In the genomic region with DNA sequence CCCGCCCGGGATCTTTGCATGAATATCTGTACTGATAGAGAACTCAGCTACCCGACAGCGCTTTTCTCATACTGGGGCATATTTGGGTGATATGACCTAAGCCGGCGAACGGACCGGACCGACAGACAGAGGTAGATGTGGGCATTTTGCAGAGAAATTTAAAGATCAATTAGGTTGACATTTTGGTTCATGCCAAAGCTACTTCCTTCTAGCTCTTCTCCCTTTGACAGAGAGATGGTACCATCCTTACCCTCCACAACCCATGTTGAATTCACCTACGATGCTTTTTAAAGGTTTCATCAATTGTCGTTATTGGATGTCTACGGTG, we compare ENCODE assay signal across 1 cellular context.
TF ChIP-seq lines count a peak whose summit lies in the region.

No MANE protein-coding gene starts in this region.

TF ChIP-seq in K562, 482 proteins besides CTCF, POLR2A, EP300 and RAD21 (continued from another document):
- TF ChIP-seq, protein P1, sequence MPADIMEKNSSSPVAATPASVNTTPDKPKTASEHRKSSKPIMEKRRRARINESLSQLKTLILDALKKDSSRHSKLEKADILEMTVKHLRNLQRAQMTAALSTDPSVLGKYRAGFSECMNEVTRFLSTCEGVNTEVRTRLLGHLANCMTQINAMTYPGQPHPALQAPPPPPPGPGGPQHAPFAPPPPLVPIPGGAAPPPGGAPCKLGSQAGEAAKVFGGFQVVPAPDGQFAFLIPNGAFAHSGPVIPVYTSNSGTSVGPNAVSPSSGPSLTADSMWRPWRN (IDR thresholded peaks at IDR 0.05; ENCODE audit: low read depth), result peak; percentile 4; the same call in 1 of the 2 replicates
- TF ChIP-seq, protein P2, sequence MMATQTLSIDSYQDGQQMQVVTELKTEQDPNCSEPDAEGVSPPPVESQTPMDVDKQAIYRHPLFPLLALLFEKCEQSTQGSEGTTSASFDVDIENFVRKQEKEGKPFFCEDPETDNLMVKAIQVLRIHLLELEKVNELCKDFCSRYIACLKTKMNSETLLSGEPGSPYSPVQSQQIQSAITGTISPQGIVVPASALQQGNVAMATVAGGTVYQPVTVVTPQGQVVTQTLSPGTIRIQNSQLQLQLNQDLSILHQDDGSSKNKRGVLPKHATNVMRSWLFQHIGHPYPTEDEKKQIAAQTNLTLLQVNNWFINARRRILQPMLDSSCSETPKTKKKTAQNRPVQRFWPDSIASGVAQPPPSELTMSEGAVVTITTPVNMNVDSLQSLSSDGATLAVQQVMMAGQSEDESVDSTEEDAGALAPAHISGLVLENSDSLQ (IDR thresholded peaks at IDR 0.05), result no peak
- TF ChIP-seq, protein P3, sequence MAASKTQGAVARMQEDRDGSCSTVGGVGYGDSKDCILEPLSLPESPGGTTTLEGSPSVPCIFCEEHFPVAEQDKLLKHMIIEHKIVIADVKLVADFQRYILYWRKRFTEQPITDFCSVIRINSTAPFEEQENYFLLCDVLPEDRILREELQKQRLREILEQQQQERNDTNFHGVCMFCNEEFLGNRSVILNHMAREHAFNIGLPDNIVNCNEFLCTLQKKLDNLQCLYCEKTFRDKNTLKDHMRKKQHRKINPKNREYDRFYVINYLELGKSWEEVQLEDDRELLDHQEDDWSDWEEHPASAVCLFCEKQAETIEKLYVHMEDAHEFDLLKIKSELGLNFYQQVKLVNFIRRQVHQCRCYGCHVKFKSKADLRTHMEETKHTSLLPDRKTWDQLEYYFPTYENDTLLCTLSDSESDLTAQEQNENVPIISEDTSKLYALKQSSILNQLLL (CRISPR knock-in tag; IDR thresholded peaks at IDR 0.05; ENCODE audit: borderline replicate concordance), result no peak
- TF ChIP-seq SIN3A (IDR thresholded peaks at IDR 0.05; ENCODE audit: borderline replicate concordance in 2 of 2, control insufficient read depth in 1 of 2, low read depth in 2 of 2, low read length in 2 of 2) (peak in 1 of 2 experiments; percentile 1; a peak in 1 of 4 replicates), GTF2A2 (tag; IDR thresholded peaks at IDR 0.05) (0 out of 2 replicates have a peak, but pooled peaks have one; percentile 7), ZC3H4 (CRISPR knock-in tag; IDR thresholded peaks at IDR 0.05; ENCODE audit: borderline replicate concordance) (0 out of 2 replicates have a peak, but pooled peaks have one; percentile 50), ZNF212 (CRISPR knock-in tag; IDR thresholded peaks at IDR 0.05) (no peak), NFRKB (IDR thresholded peaks at IDR 0.05; ENCODE audit: low read depth) (0 out of 2 replicates have a peak, but pooled peaks have one; percentile 8), ZNF431 (CRISPR knock-in tag; IDR thresholded peaks at IDR 0.05) (peak; percentile 55; the same call in 1 of the 2 replicates), NR1H2 (CRISPR knock-in tag; IDR thresholded peaks at IDR 0.05) (0 out of 2 replicates have a peak, but pooled peaks have one; percentile 40), POLR2H (tag; IDR thresholded peaks at IDR 0.05; ENCODE audit: low read depth) (no peak), HMG20A (CRISPR knock-in tag; conservative IDR thresholded peaks at IDR 0.05) (no peak), PTRF (tag; IDR thresholded peaks at IDR 0.05) (no peak), CREB1 (IDR thresholded peaks at IDR 0.05) (no peak), CREB1 (CRISPR knock-in tag; IDR thresholded peaks at IDR 0.05) (no peak), MED1 (CRISPR knock-in tag; IDR thresholded peaks at IDR 0.05; ENCODE audit: borderline replicate concordance) (no peak), ERF (CRISPR knock-in tag; IDR thresholded peaks at IDR 0.05) (0 out of 2 replicates have a peak, but pooled peaks have one; percentile 66), GATA2 (CRISPR knock-in tag; IDR thresholded peaks at IDR 0.05) (no peak), U2AF2 (optimal IDR thresholded peaks at IDR 0.05; ENCODE audit: low read depth, low read length) (no peak), HDAC2 (IDR thresholded peaks at IDR 0.05) (0 out of 2 replicates have a peak, but pooled peaks have one; percentile 4), NFIX (CRISPR knock-in tag; IDR thresholded peaks at IDR 0.05; ENCODE audit: low read depth) (no peak), ZBTB17 (CRISPR knock-in tag; IDR thresholded peaks at IDR 0.05) (no peak), ZNF217 (CRISPR knock-in tag; IDR thresholded peaks at IDR 0.05) (no peak)
- TF ChIP-seq, protein P4, sequence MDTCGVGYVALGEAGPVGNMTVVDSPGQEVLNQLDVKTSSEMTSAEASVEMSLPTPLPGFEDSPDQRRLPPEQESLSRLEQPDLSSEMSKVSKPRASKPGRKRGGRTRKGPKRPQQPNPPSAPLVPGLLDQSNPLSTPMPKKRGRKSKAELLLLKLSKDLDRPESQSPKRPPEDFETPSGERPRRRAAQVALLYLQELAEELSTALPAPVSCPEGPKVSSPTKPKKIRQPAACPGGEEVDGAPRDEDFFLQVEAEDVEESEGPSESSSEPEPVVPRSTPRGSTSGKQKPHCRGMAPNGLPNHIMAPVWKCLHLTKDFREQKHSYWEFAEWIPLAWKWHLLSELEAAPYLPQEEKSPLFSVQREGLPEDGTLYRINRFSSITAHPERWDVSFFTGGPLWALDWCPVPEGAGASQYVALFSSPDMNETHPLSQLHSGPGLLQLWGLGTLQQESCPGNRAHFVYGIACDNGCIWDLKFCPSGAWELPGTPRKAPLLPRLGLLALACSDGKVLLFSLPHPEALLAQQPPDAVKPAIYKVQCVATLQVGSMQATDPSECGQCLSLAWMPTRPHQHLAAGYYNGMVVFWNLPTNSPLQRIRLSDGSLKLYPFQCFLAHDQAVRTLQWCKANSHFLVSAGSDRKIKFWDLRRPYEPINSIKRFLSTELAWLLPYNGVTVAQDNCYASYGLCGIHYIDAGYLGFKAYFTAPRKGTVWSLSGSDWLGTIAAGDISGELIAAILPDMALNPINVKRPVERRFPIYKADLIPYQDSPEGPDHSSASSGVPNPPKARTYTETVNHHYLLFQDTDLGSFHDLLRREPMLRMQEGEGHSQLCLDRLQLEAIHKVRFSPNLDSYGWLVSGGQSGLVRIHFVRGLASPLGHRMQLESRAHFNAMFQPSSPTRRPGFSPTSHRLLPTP (IDR thresholded peaks at IDR 0.05; ENCODE audit: borderline replicate concordance, extremely low read depth, insufficient read length), result no peak
- TF ChIP-seq, protein P5, sequence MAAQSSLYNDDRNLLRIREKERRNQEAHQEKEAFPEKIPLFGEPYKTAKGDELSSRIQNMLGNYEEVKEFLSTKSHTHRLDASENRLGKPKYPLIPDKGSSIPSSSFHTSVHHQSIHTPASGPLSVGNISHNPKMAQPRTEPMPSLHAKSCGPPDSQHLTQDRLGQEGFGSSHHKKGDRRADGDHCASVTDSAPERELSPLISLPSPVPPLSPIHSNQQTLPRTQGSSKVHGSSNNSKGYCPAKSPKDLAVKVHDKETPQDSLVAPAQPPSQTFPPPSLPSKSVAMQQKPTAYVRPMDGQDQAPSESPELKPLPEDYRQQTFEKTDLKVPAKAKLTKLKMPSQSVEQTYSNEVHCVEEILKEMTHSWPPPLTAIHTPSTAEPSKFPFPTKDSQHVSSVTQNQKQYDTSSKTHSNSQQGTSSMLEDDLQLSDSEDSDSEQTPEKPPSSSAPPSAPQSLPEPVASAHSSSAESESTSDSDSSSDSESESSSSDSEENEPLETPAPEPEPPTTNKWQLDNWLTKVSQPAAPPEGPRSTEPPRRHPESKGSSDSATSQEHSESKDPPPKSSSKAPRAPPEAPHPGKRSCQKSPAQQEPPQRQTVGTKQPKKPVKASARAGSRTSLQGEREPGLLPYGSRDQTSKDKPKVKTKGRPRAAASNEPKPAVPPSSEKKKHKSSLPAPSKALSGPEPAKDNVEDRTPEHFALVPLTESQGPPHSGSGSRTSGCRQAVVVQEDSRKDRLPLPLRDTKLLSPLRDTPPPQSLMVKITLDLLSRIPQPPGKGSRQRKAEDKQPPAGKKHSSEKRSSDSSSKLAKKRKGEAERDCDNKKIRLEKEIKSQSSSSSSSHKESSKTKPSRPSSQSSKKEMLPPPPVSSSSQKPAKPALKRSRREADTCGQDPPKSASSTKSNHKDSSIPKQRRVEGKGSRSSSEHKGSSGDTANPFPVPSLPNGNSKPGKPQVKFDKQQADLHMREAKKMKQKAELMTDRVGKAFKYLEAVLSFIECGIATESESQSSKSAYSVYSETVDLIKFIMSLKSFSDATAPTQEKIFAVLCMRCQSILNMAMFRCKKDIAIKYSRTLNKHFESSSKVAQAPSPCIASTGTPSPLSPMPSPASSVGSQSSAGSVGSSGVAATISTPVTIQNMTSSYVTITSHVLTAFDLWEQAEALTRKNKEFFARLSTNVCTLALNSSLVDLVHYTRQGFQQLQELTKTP (IDR thresholded peaks at IDR 0.05; ENCODE audit: low read depth in 1 of 2, partially characterized antibody in 2 of 2), result no peak
- TF ChIP-seq, protein P6, sequence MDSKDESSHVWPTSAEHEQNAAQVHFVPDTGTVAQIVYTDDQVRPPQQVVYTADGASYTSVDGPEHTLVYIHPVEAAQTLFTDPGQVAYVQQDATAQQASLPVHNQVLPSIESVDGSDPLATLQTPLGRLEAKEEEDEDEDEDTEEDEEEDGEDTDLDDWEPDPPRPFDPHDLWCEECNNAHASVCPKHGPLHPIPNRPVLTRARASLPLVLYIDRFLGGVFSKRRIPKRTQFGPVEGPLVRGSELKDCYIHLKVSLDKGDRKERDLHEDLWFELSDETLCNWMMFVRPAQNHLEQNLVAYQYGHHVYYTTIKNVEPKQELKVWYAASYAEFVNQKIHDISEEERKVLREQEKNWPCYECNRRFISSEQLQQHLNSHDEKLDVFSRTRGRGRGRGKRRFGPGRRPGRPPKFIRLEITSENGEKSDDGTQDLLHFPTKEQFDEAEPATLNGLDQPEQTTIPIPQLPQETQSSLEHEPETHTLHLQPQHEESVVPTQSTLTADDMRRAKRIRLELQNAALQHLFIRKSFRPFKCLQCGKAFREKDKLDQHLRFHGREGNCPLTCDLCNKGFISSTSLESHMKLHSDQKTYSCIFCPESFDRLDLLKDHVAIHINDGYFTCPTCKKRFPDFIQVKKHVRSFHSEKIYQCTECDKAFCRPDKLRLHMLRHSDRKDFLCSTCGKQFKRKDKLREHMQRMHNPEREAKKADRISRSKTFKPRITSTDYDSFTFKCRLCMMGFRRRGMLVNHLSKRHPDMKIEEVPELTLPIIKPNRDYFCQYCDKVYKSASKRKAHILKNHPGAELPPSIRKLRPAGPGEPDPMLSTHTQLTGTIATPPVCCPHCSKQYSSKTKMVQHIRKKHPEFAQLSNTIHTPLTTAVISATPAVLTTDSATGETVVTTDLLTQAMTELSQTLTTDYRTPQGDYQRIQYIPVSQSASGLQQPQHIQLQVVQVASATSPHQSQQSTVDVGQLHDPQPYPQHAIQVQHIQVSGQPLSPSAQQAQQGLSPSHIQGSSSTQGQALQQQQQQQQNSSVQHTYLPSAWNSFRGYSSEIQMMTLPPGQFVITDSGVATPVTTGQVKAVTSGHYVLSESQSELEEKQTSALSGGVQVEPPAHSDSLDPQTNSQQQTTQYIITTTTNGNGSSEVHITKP (IDR thresholded peaks at IDR 0.05; ENCODE audit: partially characterized antibody), result peak; percentile 65
- TF ChIP-seq, protein P7, sequence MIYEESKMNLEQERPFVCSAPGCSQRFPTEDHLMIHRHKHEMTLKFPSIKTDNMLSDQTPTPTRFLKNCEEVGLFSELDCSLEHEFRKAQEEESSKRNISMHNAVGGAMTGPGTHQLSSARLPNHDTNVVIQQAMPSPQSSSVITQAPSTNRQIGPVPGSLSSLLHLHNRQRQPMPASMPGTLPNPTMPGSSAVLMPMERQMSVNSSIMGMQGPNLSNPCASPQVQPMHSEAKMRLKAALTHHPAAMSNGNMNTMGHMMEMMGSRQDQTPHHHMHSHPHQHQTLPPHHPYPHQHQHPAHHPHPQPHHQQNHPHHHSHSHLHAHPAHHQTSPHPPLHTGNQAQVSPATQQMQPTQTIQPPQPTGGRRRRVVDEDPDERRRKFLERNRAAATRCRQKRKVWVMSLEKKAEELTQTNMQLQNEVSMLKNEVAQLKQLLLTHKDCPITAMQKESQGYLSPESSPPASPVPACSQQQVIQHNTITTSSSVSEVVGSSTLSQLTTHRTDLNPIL (CRISPR knock-in tag; IDR thresholded peaks at IDR 0.05), result 0 out of 2 replicates have a peak, but pooled peaks have one; percentile 37
- TF ChIP-seq, protein P8, sequence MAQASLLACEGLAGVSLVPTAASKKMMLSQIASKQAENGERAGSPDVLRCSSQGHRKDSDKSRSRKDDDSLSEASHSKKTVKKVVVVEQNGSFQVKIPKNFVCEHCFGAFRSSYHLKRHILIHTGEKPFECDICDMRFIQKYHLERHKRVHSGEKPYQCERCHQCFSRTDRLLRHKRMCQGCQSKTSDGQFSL (CRISPR knock-in tag; IDR thresholded peaks at IDR 0.05), result peak; percentile 49; the same call in 1 of the 2 replicates
- TF ChIP-seq, protein P8 (tag; IDR thresholded peaks at IDR 0.05), result no peak
- TF ChIP-seq, protein P9, sequence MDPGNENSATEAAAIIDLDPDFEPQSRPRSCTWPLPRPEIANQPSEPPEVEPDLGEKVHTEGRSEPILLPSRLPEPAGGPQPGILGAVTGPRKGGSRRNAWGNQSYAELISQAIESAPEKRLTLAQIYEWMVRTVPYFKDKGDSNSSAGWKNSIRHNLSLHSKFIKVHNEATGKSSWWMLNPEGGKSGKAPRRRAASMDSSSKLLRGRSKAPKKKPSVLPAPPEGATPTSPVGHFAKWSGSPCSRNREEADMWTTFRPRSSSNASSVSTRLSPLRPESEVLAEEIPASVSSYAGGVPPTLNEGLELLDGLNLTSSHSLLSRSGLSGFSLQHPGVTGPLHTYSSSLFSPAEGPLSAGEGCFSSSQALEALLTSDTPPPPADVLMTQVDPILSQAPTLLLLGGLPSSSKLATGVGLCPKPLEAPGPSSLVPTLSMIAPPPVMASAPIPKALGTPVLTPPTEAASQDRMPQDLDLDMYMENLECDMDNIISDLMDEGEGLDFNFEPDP (CRISPR knock-in tag; IDR thresholded peaks at IDR 0.05), result no peak
- TF ChIP-seq, protein P10, sequence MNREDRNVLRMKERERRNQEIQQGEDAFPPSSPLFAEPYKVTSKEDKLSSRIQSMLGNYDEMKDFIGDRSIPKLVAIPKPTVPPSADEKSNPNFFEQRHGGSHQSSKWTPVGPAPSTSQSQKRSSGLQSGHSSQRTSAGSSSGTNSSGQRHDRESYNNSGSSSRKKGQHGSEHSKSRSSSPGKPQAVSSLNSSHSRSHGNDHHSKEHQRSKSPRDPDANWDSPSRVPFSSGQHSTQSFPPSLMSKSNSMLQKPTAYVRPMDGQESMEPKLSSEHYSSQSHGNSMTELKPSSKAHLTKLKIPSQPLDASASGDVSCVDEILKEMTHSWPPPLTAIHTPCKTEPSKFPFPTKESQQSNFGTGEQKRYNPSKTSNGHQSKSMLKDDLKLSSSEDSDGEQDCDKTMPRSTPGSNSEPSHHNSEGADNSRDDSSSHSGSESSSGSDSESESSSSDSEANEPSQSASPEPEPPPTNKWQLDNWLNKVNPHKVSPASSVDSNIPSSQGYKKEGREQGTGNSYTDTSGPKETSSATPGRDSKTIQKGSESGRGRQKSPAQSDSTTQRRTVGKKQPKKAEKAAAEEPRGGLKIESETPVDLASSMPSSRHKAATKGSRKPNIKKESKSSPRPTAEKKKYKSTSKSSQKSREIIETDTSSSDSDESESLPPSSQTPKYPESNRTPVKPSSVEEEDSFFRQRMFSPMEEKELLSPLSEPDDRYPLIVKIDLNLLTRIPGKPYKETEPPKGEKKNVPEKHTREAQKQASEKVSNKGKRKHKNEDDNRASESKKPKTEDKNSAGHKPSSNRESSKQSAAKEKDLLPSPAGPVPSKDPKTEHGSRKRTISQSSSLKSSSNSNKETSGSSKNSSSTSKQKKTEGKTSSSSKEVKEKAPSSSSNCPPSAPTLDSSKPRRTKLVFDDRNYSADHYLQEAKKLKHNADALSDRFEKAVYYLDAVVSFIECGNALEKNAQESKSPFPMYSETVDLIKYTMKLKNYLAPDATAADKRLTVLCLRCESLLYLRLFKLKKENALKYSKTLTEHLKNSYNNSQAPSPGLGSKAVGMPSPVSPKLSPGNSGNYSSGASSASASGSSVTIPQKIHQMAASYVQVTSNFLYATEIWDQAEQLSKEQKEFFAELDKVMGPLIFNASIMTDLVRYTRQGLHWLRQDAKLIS (CRISPR knock-in tag; IDR thresholded peaks at IDR 0.05), result peak; percentile 9
